ENCODE assay signal across 7 cellular contexts in genomic region chr1:108199781-108200626, GRCh38. TPM values are rescaled to one million over a fixed set of nuclear protein-coding genes. Genes with fewer than 3 reads are reported as not detected.
A peak's percentile ranks its signal among the peaks of the same experiment; 100 is the strongest.
DNase-seq lines count a peak whose midpoint lies in the region; ATAC-seq, FAIRE-seq and TF ChIP-seq lines count a peak whose summit lies in the region.

Gene SLC25A24 (minus strand): TSS chr1:108200343. CDS start chr1:108200138, 205 bp downstream.

- FAIRE-seq in bronchial epithelial cell (lab: Jason Lieb, UNC) = no peak

- no peak for TF ChIP-seq CTCF in WI38 (IDR thresholded peaks at IDR 0.05; ENCODE audit: low read depth, low read length)
- TF ChIP-seq CTCF in bronchial epithelial cell (IDR thresholded peaks at IDR 0.05; ENCODE audit: insufficient read depth, low read length, severe bottlenecking) = no peak

- peak; percentile 17 for TF ChIP-seq POLR2A in GM15510 (IDR thresholded peaks at IDR 0.05; ENCODE audit: borderline replicate concordance, extremely low read depth, insufficient read length)

- H3K36me3 ChIP-seq in bronchial epithelial cell (ENCODE audit: control insufficient read depth, insufficient read depth, low read length) = peaks cover 4% of the 10 kb centered on the region

- peak; percentile 95 for ATAC-seq in HG02798 (IDR thresholded peaks at IDR 0.05; ENCODE audit: poor library complexity, unreplicated experiment)

- H3K4me3 ChIP-seq in WI38 (ENCODE audit: low read depth, low read length) (peak within 1 kb of the TSS; percentile 75), bronchial epithelial cell (ENCODE audit: low read depth, low read length) (peak within 1 kb of the TSS; percentile 100)

- no peaks in the 10 kb centered on the region for H3K27me3 ChIP-seq in bronchial epithelial cell (ENCODE audit: control insufficient read depth, insufficient read depth, low read length)

- DNase-seq in NCI-H2107 (lab: John Stamatoyannopoulos, UW) (peak; percentile 70), bronchial epithelial cell (ENCODE audit: low read depth) (peak; percentile 54), iPS-NIHi7 (ENCODE audit: extremely low spot score) (peak; percentile 91), smooth muscle cell of the brain vasculature (ENCODE audit: low read depth, low spot score) (peak; percentile 23)

RNA-seq across cellular contexts. Expression of gene SLC25A24, which starts in this region (rescaled TPM):
- 34.3 and 39.8 TPM in 2 replicates for total RNA-seq in bronchial epithelial cell

Comparison
In these comparisons a context has a peak if more than half of its experiments do, and no peak if none do; other contexts are left out.
1. Peak in every context shown above with its lines: DNase-seq, ATAC-seq and H3K4me3 ChIP-seq.
2. DNase-seq: peak in every context shown above with its lines; median percentile 91 in iPS-NIHi7; 70 in NCI-H2107; 54 in bronchial epithelial cell; 23 in smooth muscle cell of the brain vasculature.